ENCODE assay signal across 14 cellular contexts in the genomic region with DNA sequence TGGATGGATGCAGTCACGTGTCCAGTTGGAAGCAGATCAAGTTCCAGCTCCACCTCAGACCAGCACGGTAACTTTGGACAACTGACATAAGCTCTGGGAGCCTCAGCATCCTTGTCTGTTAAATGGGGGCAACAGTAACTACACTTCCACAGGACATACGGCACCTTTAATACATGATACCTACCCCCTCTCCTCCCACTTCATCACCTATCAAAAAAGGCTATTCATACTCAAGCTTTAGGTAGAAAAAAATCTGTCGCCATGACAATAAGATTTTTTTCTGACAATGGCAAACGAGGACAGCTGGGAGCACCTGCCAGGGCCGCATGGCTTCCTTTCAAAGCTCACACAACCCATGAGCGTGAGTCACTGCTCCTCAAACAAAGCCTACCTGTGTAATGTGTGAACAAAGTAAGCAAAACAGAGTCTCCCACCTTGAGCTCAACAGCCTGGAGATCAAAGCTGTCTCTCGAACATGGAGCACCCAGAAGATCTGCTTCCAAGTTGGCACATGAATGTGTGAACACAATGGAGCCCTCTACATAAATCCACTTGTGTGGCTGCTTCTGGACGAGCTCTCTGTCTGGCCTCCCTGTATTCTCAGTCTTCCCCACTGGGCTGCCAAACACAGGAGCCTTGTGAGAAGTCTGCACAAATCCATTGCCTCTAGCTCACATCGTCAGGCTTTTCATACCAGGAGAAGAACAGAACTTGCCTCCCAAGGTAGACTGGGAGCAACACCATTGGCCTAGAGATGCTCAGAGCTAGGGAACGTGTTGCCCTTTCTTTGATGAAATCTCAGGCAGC.
DNase-seq lines count a peak whose midpoint lies in the region; ATAC-seq, FAIRE-seq and TF ChIP-seq lines count a peak whose summit lies in the region.
"Had no signal": no experiment of that assay in that cellular context is flagged by ENCODE, and none has a peak within 500 bp of the region (broad histone marks: within the 10 kb centered on the region; RNA-seq: fewer than 3 reads in every experiment).

No MANE protein-coding gene starts in this region.

- H3K4me3 Mint-ChIP-seq in T-helper 2 cell treated with Interferon-gamma antibody and Interleukin-4, amounts not matched to agents 5 μg/mL and 100 μg/mL, for 36 hours = no peak overlapping the region

- H3K36me3 ChIP-seq in kidney epithelial cell (ENCODE audit: control insufficient read depth, insufficient read depth, low read length) = no peaks in the 10 kb centered on the region
- H3K36me3 ChIP-seq: ascending aorta, SJCRH30, WERI-Rb-1 had no signal

- FAIRE-seq in urothelium cell line (lab: Jason Lieb, UNC) = peak; percentile 92
- FAIRE-seq: D721Med, GM12892 had no signal

- H3K9me3 Mint-ChIP-seq in T-helper 2 cell treated with Interferon-gamma antibody and Interleukin-4, amounts not matched to agents 5 μg/mL and 100 μg/mL, for 36 hours = no peaks in the 10 kb centered on the region

- POLR2A ChIA-PET in RWPE1 (lab: Yijun Ruan, JAX; ENCODE audit: low non-redundant PET) = interaction anchor here (0.6 kb wide), 1 partner anchor 610 kb away, joined by 3 read pairs; no protein-coding TSS in a partner anchor

- H3K27me3 Mint-ChIP-seq in T-helper 2 cell treated with Interferon-gamma antibody and Interleukin-4, amounts not matched to agents 5 μg/mL and 100 μg/mL, for 36 hours (ENCODE audit: low read depth) = peaks cover 16% of the 10 kb centered on the region

- CTCF ChIA-PET in RWPE1 (lab: Yijun Ruan, JAX) = interaction anchor here (0.6 to 1.2 kb wide), 7 partner anchors 11 to 648 kb away, joined by 3 to 9 read pairs (median 4); no protein-coding TSS in a partner anchor

- no peaks in the 10 kb centered on the region for H3K4me1 Mint-ChIP-seq in T-helper 2 cell treated with Interferon-gamma antibody and Interleukin-4, amounts not matched to agents 5 μg/mL and 100 μg/mL, for 36 hours (ENCODE audit: low read depth)

- H3K27ac ChIP-seq in RWPE1 = peak overlapping the region; percentile 64
- peak overlapping the region in 2 of 59 donors; percentile 7 to 13 for H3K27ac ChIP-seq in dorsolateral prefrontal cortex
- H3K27ac ChIP-seq: ascending aorta, SJCRH30, WERI-Rb-1 had no signal

- no peak for ATAC-seq in GM18517 (IDR thresholded peaks at IDR 0.05; ENCODE audit: unreplicated experiment)

- intact Hi-C loops in dorsolateral prefrontal cortex (cut with DNase I) = no loop called here

- TF ChIP-seq CTCF in RWPE1 (conservative IDR thresholded peaks at IDR 0.05; ENCODE audit: low read depth) = no peak
- TF ChIP-seq CTCF in kidney epithelial cell (IDR thresholded peaks at IDR 0.05; ENCODE audit: insufficient read depth, low read length, poor library complexity, severe bottlenecking) = no peak
- no peak for TF ChIP-seq CTCF in dorsolateral prefrontal cortex (IDR thresholded peaks at IDR 0.05 in 54 of 56, conservative IDR thresholded peaks at IDR 0.05 in 2 of 56; ENCODE audit: low read depth in 1 of 56, partially characterized antibody in 56 of 56)

- no peaks in the 10 kb centered on the region for H3K36me3 Mint-ChIP-seq in T-helper 2 cell treated with Interferon-gamma antibody and Interleukin-4, amounts not matched to agents 5 μg/mL and 100 μg/mL, for 36 hours (ENCODE audit: low read depth)

- H3K27ac Mint-ChIP-seq in T-helper 2 cell treated with Interferon-gamma antibody and Interleukin-4, amounts not matched to agents 5 μg/mL and 100 μg/mL, for 36 hours = no peak overlapping the region

- DNase-seq in NCI-H146 (lab: John Stamatoyannopoulos, UW) = peak; percentile 98
- peak; percentile 47 for DNase-seq in RWPE1 (ENCODE audit: low spot score)
- DNase-seq in kidney epithelial cell (ENCODE audit: low read depth) = peak; percentile 56
- DNase-seq in urothelium cell line (ENCODE audit: low spot score) = peak; percentile 86
- DNase-seq in T-helper 2 cell treated with Interferon-gamma antibody and Interleukin-4, amounts not matched to agents 5 μg/mL and 100 μg/mL, for 36 hours (ENCODE audit: low spot score) = no peak
- no peak for DNase-seq in dorsolateral prefrontal cortex
- DNase-seq: activated T-cell treated with anti-CD3 and anti-CD28 coated beads, Interleukin-2, amount 50 U/mL, for 48 hours; SJCRH30; stimulated activated CD4-positive, alpha-beta T cell treated with anti-CD3 and anti-CD28 coated beads, Interleukin-12 subunit alpha, Interleukin-12 subunit beta, amount 100 ng/mL, for 4 hours; WERI-Rb-1 had no signal

- no peak overlapping the region for H3K4me3 ChIP-seq in kidney epithelial cell (ENCODE audit: low read depth, low read length)
- H3K4me3 ChIP-seq in dorsolateral prefrontal cortex = no peak overlapping the region
- H3K4me3 ChIP-seq: ascending aorta, SJCRH30 had no signal

- no peaks in the 10 kb centered on the region for H3K27me3 ChIP-seq in kidney epithelial cell (ENCODE audit: control insufficient read depth, insufficient read depth, low read length)
- peaks cover 0 to 54% (median 0%) of the 10 kb centered on the region in 45 donors for H3K27me3 ChIP-seq in dorsolateral prefrontal cortex
- H3K27me3 ChIP-seq: ascending aorta had no signal

Comparison
In these comparisons a context has a peak if more than half of its experiments do, and no peak if none do; other contexts are left out.
1. DNase-seq: peak in NCI-H146 (single experiment), RWPE1 (single experiment), kidney epithelial cell (single experiment) and urothelium cell line (single experiment); none in T-helper 2 cell treated with Interferon-gamma antibody and Interleukin-4, amounts not matched to agents 5 μg/mL and 100 μg/mL, for 36 hours (single experiment) and dorsolateral prefrontal cortex (0 of 10).